Comparison of ENCODE assay signal across 16 cellular contexts in the genomic region with DNA sequence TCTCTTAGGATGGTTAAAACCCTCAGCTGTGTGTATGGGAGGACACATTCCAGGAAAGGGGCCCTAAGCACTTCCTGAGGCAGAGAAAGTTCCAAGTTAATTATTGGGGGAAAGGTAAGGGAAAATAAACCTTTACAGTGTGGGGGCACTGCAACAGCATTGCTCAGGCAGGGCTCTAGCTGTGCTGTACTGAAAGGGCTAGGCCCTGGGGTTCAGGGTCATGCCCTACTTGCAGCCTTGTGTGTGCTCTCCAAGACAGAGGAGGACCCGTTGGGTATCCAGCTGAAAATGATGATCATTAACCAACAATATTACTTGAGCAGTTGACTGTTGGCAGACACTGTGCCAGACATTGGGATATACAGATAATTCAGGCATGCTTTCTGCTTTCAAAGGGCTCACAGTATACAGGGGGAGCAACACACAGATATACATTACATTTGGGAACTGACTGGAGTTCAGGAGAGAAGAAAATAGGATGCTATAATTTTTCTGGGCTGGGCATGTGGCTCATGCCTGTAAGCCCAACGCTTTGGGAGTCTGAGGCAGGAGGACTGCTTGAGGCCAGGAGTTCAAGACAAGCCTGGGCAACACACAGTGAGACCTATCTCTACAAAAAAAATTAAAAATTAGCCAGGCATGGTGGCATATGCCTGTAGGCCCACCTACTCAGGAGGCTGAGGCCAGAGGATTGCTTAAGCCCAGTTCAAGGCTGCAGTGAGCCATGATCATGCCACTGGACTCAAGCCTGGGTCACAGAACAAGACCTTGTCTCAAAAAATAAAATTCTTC.
"Had no signal": no experiment of that assay in that cellular context is flagged by ENCODE, and none has a peak within 500 bp of the region (broad histone marks: within the 10 kb centered on the region; RNA-seq: fewer than 3 reads in every experiment).

No MANE protein-coding gene starts in this region.

- H3K4me1 Mint-ChIP-seq: activated naive CD8-positive, alpha-beta T cell treated with anti-CD3 and anti-CD28 coated beads, Interleukin-2, amount 10 ng/mL, durations not matched to agents 7 days and 5 days; neural crest cell had no signal

- H3K4me3 ChIP-seq: breast epithelium, esophagus muscularis mucosa, lung, mucosa of descending colon, stomach, thoracic aorta, uterus had no signal

- DNase-seq: activated B cell treated with CpG ODN at 0.5 μM for 24 hours; activated CD4-positive, alpha-beta T cell treated with anti-CD3 and anti-CD28 coated beads, Interleukin-2, amount 50 U/mL, for 1 hour; activated naive CD8-positive, alpha-beta T cell treated with anti-CD3 and anti-CD28 coated beads, Interleukin-2, amount 10 ng/mL, durations not matched to agents 7 days and 5 days; aorta; left colon; mucosa of descending colon; stimulated activated CD4-positive, alpha-beta T cell treated with anti-CD3 and anti-CD28 coated beads, Interleukin-12 subunit alpha, Interleukin-12 subunit beta, amount 100 ng/mL, for 4 hours; stimulated activated CD4-positive, alpha-beta T cell treated with anti-CD3 and anti-CD28 coated beads, Interleukin-2, amount 100 ng/mL, for 48 hours; stomach; uterus had no signal

- H3K27ac ChIP-seq: breast epithelium, esophagus muscularis mucosa, stomach, thoracic aorta, uterus had no signal

- H3K36me3 ChIP-seq: breast epithelium, uterus had no signal

- H3K27ac Mint-ChIP-seq: activated B cell treated with CpG ODN at 0.5 μM for 24 hours; activated naive CD8-positive, alpha-beta T cell treated with anti-CD3 and anti-CD28 coated beads, Interleukin-2, amount 10 ng/mL, durations not matched to agents 7 days and 5 days; activated T-helper 1 cell treated with anti-CD3 and anti-CD28 coated beads, Interleukin-12 subunit alpha, Interleukin-12 subunit beta, Interleukin-2, Interleukin-4 antibody, amounts not matched to agents 30 ng/mL and 10 ng/mL and 1 ng/mL, durations not matched to agents 14 hours and 24 hours and 36 hours had no signal

- H3K4me3 Mint-ChIP-seq: activated B cell treated with CpG ODN at 0.5 μM for 24 hours; activated naive CD8-positive, alpha-beta T cell treated with anti-CD3 and anti-CD28 coated beads, Interleukin-2, amount 10 ng/mL, durations not matched to agents 7 days and 5 days; activated T-helper 1 cell treated with anti-CD3 and anti-CD28 coated beads, Interleukin-12 subunit alpha, Interleukin-12 subunit beta, Interleukin-2, Interleukin-4 antibody, amounts not matched to agents 30 ng/mL and 10 ng/mL and 1 ng/mL, durations not matched to agents 14 hours and 24 hours and 36 hours; neural crest cell had no signal

- H3K27me3 ChIP-seq: breast epithelium, esophagus muscularis mucosa, stomach, uterus had no signal

- H3K27me3 Mint-ChIP-seq: activated B cell treated with CpG ODN at 0.5 μM for 24 hours; activated naive CD8-positive, alpha-beta T cell treated with anti-CD3 and anti-CD28 coated beads, Interleukin-2, amount 10 ng/mL, durations not matched to agents 7 days and 5 days had no signal

- H3K9me3 ChIP-seq: breast epithelium, esophagus muscularis mucosa, mucosa of descending colon, stomach, thoracic aorta, uterus had no signal

- H3K36me3 Mint-ChIP-seq: activated naive CD8-positive, alpha-beta T cell treated with anti-CD3 and anti-CD28 coated beads, Interleukin-2, amount 10 ng/mL, durations not matched to agents 7 days and 5 days had no signal

- ATAC-seq: left colon, mucosa of descending colon had no signal

- H3K9me3 Mint-ChIP-seq: activated B cell treated with CpG ODN at 0.5 μM for 24 hours; activated naive CD8-positive, alpha-beta T cell treated with anti-CD3 and anti-CD28 coated beads, Interleukin-2, amount 10 ng/mL, durations not matched to agents 7 days and 5 days; activated T-helper 1 cell treated with anti-CD3 and anti-CD28 coated beads, Interleukin-12 subunit alpha, Interleukin-12 subunit beta, Interleukin-2, Interleukin-4 antibody, amounts not matched to agents 30 ng/mL and 10 ng/mL and 1 ng/mL, durations not matched to agents 14 hours and 24 hours and 36 hours; neural crest cell had no signal
